In genomic region chr14:102776761-102777710, GRCh38 we compare ENCODE assay signal across 8 cellular contexts. TPM values are rescaled to one million over a fixed set of nuclear protein-coding genes. Genes with fewer than 3 reads are reported as not detected.
DNase-seq lines count a peak whose midpoint lies in the region; ATAC-seq and TF ChIP-seq lines count a peak whose summit lies in the region.

TRAF3 (plus strand) TSS chr14:102777449; CDS start chr14:102870202, 92,753 bp downstream.

- intact Hi-C loops in stomach (cut with DNase I; ENCODE audit: low total_unique reads): loop anchor here (10.0 kb wide), 1 partner anchor 138 kb away; no protein-coding TSS in a partner anchor

- no peaks in the 10 kb centered on the region for H3K27me3 ChIP-seq in stomach

- peaks cover 39% of the 10 kb centered on the region for H3K4me1 Mint-ChIP-seq in neural crest cell

- no peak for TF ChIP-seq EP300 in stomach (IDR thresholded peaks at IDR 0.05)

- no peaks in the 10 kb centered on the region for H3K9me3 Mint-ChIP-seq in neural crest cell

- DNase-seq in 8988T (peak; percentile 97), RKO (ENCODE audit: low spot score) (peak; percentile 43), fibroblast of the aortic adventitia (ENCODE audit: low read depth) (peak; percentile 72), neural crest cell (ENCODE audit: low read depth, low spot score) (peak; percentile 30), stomach (peak; percentile 70)
- DNase-seq in activated effector memory CD4-positive, alpha-beta T cell treated with anti-CD3 and anti-CD28 coated beads, Interleukin-2, amount 50 U/mL, for 16 hours: peak; percentile 96

- WGBS in stomach, 5 donors: 3 to 50% (median 19%) methylated on average over 35 to 139 of the region's 163 CpGs

- peak within 1 kb of the TSS; percentile 78 to 96 (median 89) for H3K27ac ChIP-seq in stomach

- H3K4me3 Mint-ChIP-seq in neural crest cell: peak within 1 kb of the TSS; percentile 89

- no peaks in the 10 kb centered on the region for H3K36me3 Mint-ChIP-seq in neural crest cell (ENCODE audit: low read depth)

- peak within 1 kb of the TSS; percentile 69 for H3K4me3 ChIP-seq in fibroblast of the aortic adventitia (ENCODE audit: low read depth, low read length)
- H3K4me3 ChIP-seq in stomach: peak within 1 kb of the TSS; percentile 81 to 99 (median 88)

- no peaks in the 10 kb centered on the region for H3K36me3 ChIP-seq in stomach

- no peaks in the 10 kb centered on the region for H3K27me3 Mint-ChIP-seq in neural crest cell (ENCODE audit: low read depth)

- ATAC-seq in GM18519 (IDR thresholded peaks at IDR 0.05; ENCODE audit: low FRiP score, unreplicated experiment) (peak; percentile 37), HG03103 (IDR thresholded peaks at IDR 0.05; ENCODE audit: low read depth, unreplicated experiment) (peak; percentile 40)

- peaks cover 0 to 43% (median 20%) of the 10 kb centered on the region in 4 donors for H3K4me1 ChIP-seq in stomach

- peak within 1 kb of the TSS; percentile 94 for H3K27ac Mint-ChIP-seq in neural crest cell (ENCODE audit: unreplicated experiment)

- TF ChIP-seq POLR2A in stomach (IDR thresholded peaks at IDR 0.05): no peak

- no peak for TF ChIP-seq CTCF in fibroblast of the aortic adventitia (IDR thresholded peaks at IDR 0.05; ENCODE audit: insufficient read depth, low read length)
- TF ChIP-seq CTCF in neural crest cell (conservative IDR thresholded peaks at IDR 0.05): no peak
- TF ChIP-seq CTCF in stomach (IDR thresholded peaks at IDR 0.05): no peak

- no peaks in the 10 kb centered on the region for H3K9me3 ChIP-seq in stomach

RNA-seq across cellular contexts. Expression of gene TRAF3, which starts in this region (rescaled TPM):
- 19.3 and 21.5 TPM in 2 replicates for total RNA-seq in fibroblast of the aortic adventitia (ENCODE audit: low replicate concordance)
- total RNA-seq in neural crest cell: 25.8 and 29.4 TPM in 2 replicates
- 10 to 100 TPM in 1 of 5 donors, 1 to 10 TPM in 4; 4.0 to 30.1 (median 7.5) TPM for total RNA-seq in stomach
- 1 to 10 TPM; 3.5 to 7.0 (median 3.9) TPM for polyA plus RNA-seq in stomach

Comparison
In these comparisons a context has a peak if more than half of its experiments do, and no peak if none do; other contexts are left out.
1. Peak in every context shown above with its lines: DNase-seq, ATAC-seq, H3K4me3 ChIP-seq and H3K27ac ChIP-seq.
2. DNase-seq: peak in every context shown above with its lines; median percentile 97 in 8988T; 96 in activated effector memory CD4-positive, alpha-beta T cell treated with anti-CD3 and anti-CD28 coated beads, Interleukin-2, amount 50 U/mL, for 16 hours; 72 in fibroblast of the aortic adventitia; 70 in stomach; 43 in RKO; 30 in neural crest cell.